In the genomic region with DNA sequence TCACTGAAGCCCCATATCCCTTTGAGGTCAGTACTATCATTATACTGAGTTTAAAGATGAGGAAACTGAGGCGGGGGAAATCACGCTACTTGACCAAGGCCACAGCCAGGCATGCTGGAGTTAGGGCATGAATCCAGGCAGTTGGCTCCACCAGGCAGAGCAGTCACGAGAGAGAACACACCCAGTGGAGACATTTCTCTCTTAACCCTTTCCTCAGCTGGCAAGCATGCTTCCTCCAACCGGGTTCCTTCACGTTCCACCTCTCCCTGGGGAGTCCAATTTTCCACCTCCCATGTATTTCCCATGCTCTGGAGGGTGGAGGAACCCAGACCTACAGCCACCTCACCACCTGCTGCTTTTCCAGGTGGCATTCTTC, we compare ENCODE assay signal across 2 cellular contexts.
TF ChIP-seq lines count a peak whose summit lies in the region.

No MANE protein-coding gene starts in this region.

TF ChIP-seq in A549, 52 proteins besides CTCF, POLR2A, EP300 and RAD21:
- no peak for TF ChIP-seq FOXS1 (CRISPR knock-in tag; IDR thresholded peaks at IDR 0.05)
- no peak for TF ChIP-seq FOSL2 (IDR thresholded peaks at IDR 0.05)
- TF ChIP-seq FOSL2 (CRISPR knock-in tag; IDR thresholded peaks at IDR 0.05) = no peak
- no peak for TF ChIP-seq TP53 (CRISPR knock-in tag; IDR thresholded peaks at IDR 0.05)
- TF ChIP-seq SMC3 (IDR thresholded peaks at IDR 0.05) = no peak
- no peak for TF ChIP-seq KDM5A (IDR thresholded peaks at IDR 0.05)
- TF ChIP-seq MYC (IDR thresholded peaks at IDR 0.05; ENCODE audit: borderline replicate concordance, low read length) = no peak
- no peak for TF ChIP-seq RCOR1 (IDR thresholded peaks at IDR 0.05; ENCODE audit: low read depth, low read length)

TF ChIP-seq in IMR-90, 13 proteins besides CTCF, POLR2A, EP300 and RAD21:
- no peak for TF ChIP-seq RCOR1 (IDR thresholded peaks at IDR 0.05; ENCODE audit: insufficient replicate concordance, low read length)
- TF ChIP-seq FOS (IDR thresholded peaks at IDR 0.05; ENCODE audit: low read depth, low read length) = no peak
- no peak for TF ChIP-seq RFX5 (IDR thresholded peaks at IDR 0.05; ENCODE audit: low read depth, low read length)
- TF ChIP-seq, protein P1, sequence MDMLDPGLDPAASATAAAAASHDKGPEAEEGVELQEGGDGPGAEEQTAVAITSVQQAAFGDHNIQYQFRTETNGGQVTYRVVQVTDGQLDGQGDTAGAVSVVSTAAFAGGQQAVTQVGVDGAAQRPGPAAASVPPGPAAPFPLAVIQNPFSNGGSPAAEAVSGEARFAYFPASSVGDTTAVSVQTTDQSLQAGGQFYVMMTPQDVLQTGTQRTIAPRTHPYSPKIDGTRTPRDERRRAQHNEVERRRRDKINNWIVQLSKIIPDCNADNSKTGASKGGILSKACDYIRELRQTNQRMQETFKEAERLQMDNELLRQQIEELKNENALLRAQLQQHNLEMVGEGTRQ (IDR thresholded peaks at IDR 0.05; ENCODE audit: low read depth, low read length) = no peak
- no peak for TF ChIP-seq NFE2L2 (IDR thresholded peaks at IDR 0.05; ENCODE audit: low read depth, low read length)
- no peak for TF ChIP-seq CHD1 (IDR thresholded peaks at IDR 0.05; ENCODE audit: low read depth, low read length)
